ENCODE assay signal across 1 cellular context in the genomic region with DNA sequence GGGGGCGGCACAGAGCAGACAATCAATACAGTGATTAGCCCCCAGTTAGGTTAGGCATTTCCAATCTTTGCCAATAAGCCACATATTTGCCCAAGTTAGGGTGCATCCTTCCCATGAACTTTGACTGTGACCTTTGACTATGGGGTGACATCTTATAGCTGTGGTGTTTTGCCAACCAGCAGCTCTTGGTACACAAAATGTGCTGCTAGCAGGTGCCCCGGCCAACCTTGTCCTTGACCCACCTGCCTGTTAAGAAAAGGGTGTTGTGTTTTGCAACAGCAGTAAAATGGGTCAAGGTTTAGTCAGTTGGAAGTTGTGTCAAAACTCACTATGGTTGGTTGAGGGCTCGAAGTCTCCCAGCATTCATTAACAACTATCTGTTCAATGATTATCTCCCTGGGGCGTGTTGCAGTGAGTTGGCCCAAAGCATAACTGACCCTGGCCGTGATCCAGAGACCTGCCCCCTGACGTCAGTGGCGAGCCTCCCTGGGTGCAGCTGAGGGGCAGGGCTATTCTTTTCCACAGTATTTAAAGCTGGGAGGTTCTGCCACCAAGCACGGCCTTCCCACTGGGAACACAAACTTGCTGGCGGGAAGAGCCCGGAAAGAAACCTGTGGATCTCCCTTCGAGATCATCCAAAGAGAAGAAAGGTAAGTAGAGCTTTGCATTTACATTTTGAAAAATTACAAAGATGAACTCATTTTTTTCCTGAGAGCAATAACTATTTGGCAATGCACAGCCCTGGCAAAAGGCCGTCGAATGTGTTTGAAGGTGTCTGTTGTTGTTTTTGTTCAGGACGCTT.
TF ChIP-seq lines count a peak whose summit lies in the region.

PCK1 (plus strand) TSS at position 557 of the 802 bp plus-strand sequence. CDS start 302 bp downstream, outside the sequence.

TF ChIP-seq in HepG2, 621 proteins besides CTCF, POLR2A, EP300 and RAD21 (continued from another document and continues in another):
- TF ChIP-seq ZNF512B (CRISPR knock-in tag; IDR thresholded peaks at IDR 0.05; ENCODE audit: borderline replicate concordance) (peak; percentile 95), RXRA (CRISPR knock-in tag; IDR thresholded peaks at IDR 0.05) (peak; percentile 99), REXO4 (CRISPR knock-in tag; IDR thresholded peaks at IDR 0.05; ENCODE audit: borderline replicate concordance) (no peak), TAF1 (CRISPR knock-in tag; IDR thresholded peaks at IDR 0.05) (peak; percentile 40; the same call in 1 of the 2 replicates), ZNF549 (CRISPR knock-in tag; IDR thresholded peaks at IDR 0.05) (no peak), ZBTB37 (CRISPR knock-in tag; IDR thresholded peaks at IDR 0.05) (peak; percentile 94), ZNF598 (CRISPR knock-in tag; IDR thresholded peaks at IDR 0.05; ENCODE audit: borderline replicate concordance) (peak; percentile 80; the same call in 1 of the 2 replicates), ZNF776 (CRISPR knock-in tag; IDR thresholded peaks at IDR 0.05) (no peak; the same call in 1 of the 2 replicates), AKAP8 (CRISPR knock-in tag; IDR thresholded peaks at IDR 0.05) (peak; percentile 73), EHMT2 (IDR thresholded peaks at IDR 0.05; ENCODE audit: borderline replicate concordance, low read depth, low read length) (peak; percentile 96; the same call in 1 of the 2 replicates), HOXA7 (CRISPR knock-in tag; IDR thresholded peaks at IDR 0.05) (no peak), ZSCAN29 (CRISPR knock-in tag; conservative IDR thresholded peaks at IDR 0.05) (peak; percentile 87; the same call in 1 of the 2 replicates), POLR2AphosphoS2 (IDR thresholded peaks at IDR 0.05; ENCODE audit: low read depth, low read length) (peak; percentile 67; the same call in 1 of the 2 replicates), HHEX (CRISPR knock-in tag; IDR thresholded peaks at IDR 0.05) (peak; percentile 86), GTF2F1 (IDR thresholded peaks at IDR 0.05; ENCODE audit: low read length) (peak; percentile 94), REPIN1 (CRISPR knock-in tag; IDR thresholded peaks at IDR 0.05; ENCODE audit: borderline replicate concordance, low read depth) (peak; percentile 82), MTA3 (CRISPR knock-in tag; IDR thresholded peaks at IDR 0.05) (no peak), KDM5A (IDR thresholded peaks at IDR 0.05; ENCODE audit: borderline replicate concordance, low read length) (no peak; the same call in 1 of the 2 replicates), RERE (CRISPR knock-in tag; IDR thresholded peaks at IDR 0.05; ENCODE audit: low read depth) (peak; percentile 74; the same call in 1 of the 2 replicates), ZNF788 (CRISPR knock-in tag; IDR thresholded peaks at IDR 0.05; ENCODE audit: borderline replicate concordance) (peak; percentile 93; the same call in 1 of the 2 replicates), KDM6A (CRISPR knock-in tag; IDR thresholded peaks at IDR 0.05; ENCODE audit: low read depth) (peak; percentile 86; the same call in 1 of the 2 replicates), MIER3 (CRISPR knock-in tag; IDR thresholded peaks at IDR 0.05; ENCODE audit: borderline replicate concordance) (peak; percentile 93), NFE2 (CRISPR knock-in tag; IDR thresholded peaks at IDR 0.05) (no peak), RORA (CRISPR knock-in tag; IDR thresholded peaks at IDR 0.05) (peak; percentile 100), MLLT10 (CRISPR knock-in tag; IDR thresholded peaks at IDR 0.05) (no peak), NFIC (IDR thresholded peaks at IDR 0.05; ENCODE audit: low read length) (peak; percentile 96), HNRNPLL (IDR thresholded peaks at IDR 0.05; ENCODE audit: low read depth, low read length, poor library complexity, severe bottlenecking) (no peak), PHF8 (CRISPR knock-in tag; IDR thresholded peaks at IDR 0.05) (peak; percentile 52; the same call in 1 of the 2 replicates), KLF9 (CRISPR knock-in tag; IDR thresholded peaks at IDR 0.05; ENCODE audit: low read depth) (no peak), ZNF207 (IDR thresholded peaks at IDR 0.05; ENCODE audit: borderline replicate concordance) (no peak), HOMEZ (CRISPR knock-in tag; IDR thresholded peaks at IDR 0.05; ENCODE audit: low read depth) (peak; percentile 92), IKZF1 (IDR thresholded peaks at IDR 0.05) (no peak), SRSF9 (IDR thresholded peaks at IDR 0.05; ENCODE audit: borderline replicate concordance, insufficient read depth, low read depth, low read length, poor library complexity, severe bottlenecking) (no peak), ARID4A (CRISPR knock-in tag; IDR thresholded peaks at IDR 0.05; ENCODE audit: borderline replicate concordance) (peak; percentile 93; the same call in 1 of the 2 replicates)
- TF ChIP-seq, protein P1, sequence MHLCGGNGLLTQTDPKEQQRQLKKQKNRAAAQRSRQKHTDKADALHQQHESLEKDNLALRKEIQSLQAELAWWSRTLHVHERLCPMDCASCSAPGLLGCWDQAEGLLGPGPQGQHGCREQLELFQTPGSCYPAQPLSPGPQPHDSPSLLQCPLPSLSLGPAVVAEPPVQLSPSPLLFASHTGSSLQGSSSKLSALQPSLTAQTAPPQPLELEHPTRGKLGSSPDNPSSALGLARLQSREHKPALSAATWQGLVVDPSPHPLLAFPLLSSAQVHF (CRISPR knock-in tag; IDR thresholded peaks at IDR 0.05) = no peak
- TF ChIP-seq, protein P2, sequence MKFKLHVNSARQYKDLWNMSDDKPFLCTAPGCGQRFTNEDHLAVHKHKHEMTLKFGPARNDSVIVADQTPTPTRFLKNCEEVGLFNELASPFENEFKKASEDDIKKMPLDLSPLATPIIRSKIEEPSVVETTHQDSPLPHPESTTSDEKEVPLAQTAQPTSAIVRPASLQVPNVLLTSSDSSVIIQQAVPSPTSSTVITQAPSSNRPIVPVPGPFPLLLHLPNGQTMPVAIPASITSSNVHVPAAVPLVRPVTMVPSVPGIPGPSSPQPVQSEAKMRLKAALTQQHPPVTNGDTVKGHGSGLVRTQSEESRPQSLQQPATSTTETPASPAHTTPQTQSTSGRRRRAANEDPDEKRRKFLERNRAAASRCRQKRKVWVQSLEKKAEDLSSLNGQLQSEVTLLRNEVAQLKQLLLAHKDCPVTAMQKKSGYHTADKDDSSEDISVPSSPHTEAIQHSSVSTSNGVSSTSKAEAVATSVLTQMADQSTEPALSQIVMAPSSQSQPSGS (CRISPR knock-in tag; IDR thresholded peaks at IDR 0.05) = peak; percentile 99
- TF ChIP-seq, protein P3, sequence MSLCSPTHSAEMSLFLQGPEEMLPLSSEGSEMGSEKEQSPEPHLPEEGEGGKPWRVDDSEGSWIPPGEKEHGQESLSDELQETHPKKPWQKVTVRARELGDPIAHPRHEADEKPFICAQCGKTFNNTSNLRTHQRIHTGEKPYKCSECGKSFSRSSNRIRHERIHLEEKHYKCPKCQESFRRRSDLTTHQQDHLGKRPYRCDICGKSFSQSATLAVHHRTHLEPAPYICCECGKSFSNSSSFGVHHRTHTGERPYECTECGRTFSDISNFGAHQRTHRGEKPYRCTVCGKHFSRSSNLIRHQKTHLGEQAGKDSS (CRISPR knock-in tag; IDR thresholded peaks at IDR 0.05; ENCODE audit: borderline replicate concordance, low read depth) = 0 out of 2 replicates have a peak, but pooled peaks have one; percentile 10
